Comparison of ENCODE assay signal across 25 cellular contexts in the genomic region with DNA sequence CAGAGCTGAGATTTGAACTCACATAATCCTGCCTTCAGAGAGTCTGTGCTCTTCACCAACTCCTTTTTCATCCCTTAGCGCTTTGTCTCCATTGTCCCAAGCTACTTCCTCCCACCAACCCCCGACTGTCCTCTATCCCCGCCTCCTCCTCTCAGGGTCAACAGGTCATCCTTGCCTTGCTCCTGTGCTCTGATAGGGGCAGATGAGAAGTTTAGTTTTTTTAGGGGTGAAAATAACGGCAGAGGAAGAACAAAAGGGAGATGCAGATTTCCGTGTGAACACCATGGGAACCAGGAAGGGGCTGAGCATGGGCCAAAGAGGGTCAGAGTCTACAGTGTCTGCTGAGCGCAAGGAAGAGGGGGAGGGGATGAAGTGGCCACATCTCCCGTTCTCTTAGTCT. TPM values are rescaled to one million over a fixed set of nuclear protein-coding genes. Genes with fewer than 3 reads are reported as not detected.
A peak's percentile ranks its signal among the peaks of the same experiment; 100 is the strongest.
DNase-seq lines count a peak whose midpoint lies in the region; ATAC-seq and TF ChIP-seq lines count a peak whose summit lies in the region.
"Had no signal": no experiment of that assay in that cellular context is flagged by ENCODE, and none has a peak within 500 bp of the region (broad histone marks: within the 10 kb centered on the region; RNA-seq: fewer than 3 reads in every experiment).

No MANE protein-coding gene starts in this region.

- H2BK20ac ChIP-seq in H9 (ENCODE audit: low read depth, low read length, poor library complexity, severe bottlenecking): no peak overlapping the region

- H2BK120ac ChIP-seq in H9 (ENCODE audit: low read depth, low read length, poor library complexity, severe bottlenecking) (no peak overlapping the region), mesendoderm (ENCODE audit: low read depth, low read length) (no peak overlapping the region)

- WGBS in H9 (ENCODE audit: extremely low coverage, insufficient read length, low lambda C conversion rate): no CpG with 5 or more reads among the region's 7 CpGs
- WGBS in ectodermal cell, 2 experiments: 16 to 23% methylated on average over 6 to 7 of the region's 7 CpGs
- WGBS in mesendoderm (ENCODE audit: extremely low coverage, insufficient coverage, low lambda C conversion rate): no CpG with 5 or more reads among the region's 7 CpGs
- 43 to 67% methylated on average over 2 to 7 of the region's 7 CpGs for WGBS in endodermal cell (ENCODE audit: insufficient coverage in 1 of 2, insufficient read length in 1 of 2), 2 experiments

- H3K4me2 ChIP-seq in H9 (ENCODE audit: insufficient read depth, insufficient read length, low read length) (no peak overlapping the region), mesendoderm (ENCODE audit: low read length) (no peak overlapping the region)
- H3K4me2 ChIP-seq: A549, PC-9 had no signal

- H3K14ac ChIP-seq in H9 (ENCODE audit: insufficient read depth, low read length): no peak overlapping the region

- H2BK15ac ChIP-seq in H9 (ENCODE audit: low read depth, low read length) (no peak overlapping the region), mesendoderm (replicated peaks; ENCODE audit: low read depth) (no peak overlapping the region)

- H3K27ac Mint-ChIP-seq in H9 (no peak overlapping the region; a peak in 2 of 7 replicates), endodermal cell (no peak overlapping the region)
- H3K27ac Mint-ChIP-seq: CD4-positive, alpha-beta memory T cell had no signal

- H3K4me3 Mint-ChIP-seq in H9 (no peak overlapping the region), endodermal cell (no peak overlapping the region)
- H3K4me3 Mint-ChIP-seq: CD4-positive, alpha-beta memory T cell had no signal

- H3K23ac ChIP-seq in H9 (ENCODE audit: insufficient read length, low read depth, low read length) (no peak overlapping the region), mesendoderm (ENCODE audit: low read length) (no peak overlapping the region)

- TF ChIP-seq CTCF in H9 (conservative IDR thresholded peaks at IDR 0.05): no peak
- TF ChIP-seq CTCF in gastrocnemius medialis (IDR thresholded peaks at IDR 0.05 in 4 of 5, conservative IDR thresholded peaks at IDR 0.05 in 1 of 5): no peak
- TF ChIP-seq CTCF in endodermal cell (conservative IDR thresholded peaks at IDR 0.05): no peak

- peaks cover 33 to 48% of the 10 kb centered on the region in 2 experiments for H3K4me1 Mint-ChIP-seq in H9
- peaks cover 22% of the 10 kb centered on the region for H3K4me1 Mint-ChIP-seq in endodermal cell
- H3K4me1 Mint-ChIP-seq: CD4-positive, alpha-beta memory T cell had no signal

- H3K4me1 ChIP-seq in H9 (ENCODE audit: insufficient read depth, low read length) (peaks cover 3% of the 10 kb centered on the region; the same call in 1 of the 2 replicates), ectodermal cell (ENCODE audit: control insufficient read depth, insufficient read depth, low read length) (peaks cover 25% of the 10 kb centered on the region), mesendoderm (ENCODE audit: control insufficient read depth, low read depth, low read length) (no peaks in the 10 kb centered on the region), gastrocnemius medialis (peaks cover 41 to 42% of the 10 kb centered on the region in 2 donors), endodermal cell (ENCODE audit: control insufficient read depth, insufficient read depth, low read length) (peaks cover 7% of the 10 kb centered on the region)
- H3K4me1 ChIP-seq: A549, SJSA1 had no signal

- intact Hi-C loops in gastrocnemius medialis (cut with DNase I; ENCODE audit: low total_unique reads): no loop called here

- H3K9me3 ChIP-seq in H9 (ENCODE audit: control insufficient read depth, low read depth, low read length) (no peaks in the 10 kb centered on the region), ectodermal cell (ENCODE audit: control insufficient read depth, low read length) (no peaks in the 10 kb centered on the region), gastrocnemius medialis (no peaks in the 10 kb centered on the region), endodermal cell (ENCODE audit: control insufficient read depth, low read length) (no peaks in the 10 kb centered on the region)
- H3K9me3 ChIP-seq: A549, MG63, SJSA1 had no signal

- H3K27me3 ChIP-seq in H9 (ENCODE audit: insufficient read depth, low read length) (no peaks in the 10 kb centered on the region), ectodermal cell (ENCODE audit: control insufficient read depth, insufficient read depth, low read length, poor library complexity, severe bottlenecking) (no peaks in the 10 kb centered on the region), mesendoderm (ENCODE audit: insufficient read depth, low read length, poor library complexity) (no peaks in the 10 kb centered on the region), gastrocnemius medialis (no peaks in the 10 kb centered on the region), endodermal cell (ENCODE audit: control insufficient read depth, insufficient read depth, low read length, poor library complexity, severe bottlenecking) (no peaks in the 10 kb centered on the region)
- H3K27me3 ChIP-seq: MG63, SJSA1 had no signal

- no peak overlapping the region for H3K4me3 ChIP-seq in ectodermal cell (ENCODE audit: insufficient read depth, low read depth, low read length)
- H3K4me3 ChIP-seq in mesendoderm (ENCODE audit: low read length): no peak overlapping the region
- no peak overlapping the region for H3K4me3 ChIP-seq in gastrocnemius medialis
- no peak overlapping the region for H3K4me3 ChIP-seq in endodermal cell (ENCODE audit: low read length)
- H3K4me3 ChIP-seq: A549, MG63, PC-9, SJSA1 had no signal

- H4K91ac ChIP-seq in H9 (ENCODE audit: insufficient read length, low read depth, low read length): no peak overlapping the region

- no peak overlapping the region for H3T11ph ChIP-seq in H9 (ENCODE audit: low read length)

- no peak for ATAC-seq in gastrocnemius medialis
- ATAC-seq: A549 had no signal

- peak overlapping the region; percentile 54 for H2AFZ ChIP-seq in H9 (ENCODE audit: low read length)
- H2AFZ ChIP-seq: PC-9 had no signal

- in situ Hi-C loops in gastrocnemius medialis (cut with MboI; ENCODE audit: low sequenced_read_pairs in 4 of 4) (no loop called here), ACHN (cut with HindIII; ENCODE audit: low pct_ligation_motif_present, low pct_unique_long_range_greater_than_20kb, low sequenced_read_pairs) (no loop called here)

- no peaks in the 10 kb centered on the region; a peak in 1 of 5 replicates for H3K9me3 Mint-ChIP-seq in H9
- no peaks in the 10 kb centered on the region for H3K9me3 Mint-ChIP-seq in endodermal cell
- H3K9me3 Mint-ChIP-seq: CD4-positive, alpha-beta memory T cell had no signal

- DNase-seq in H9 (peak; percentile 35), mesendoderm (peak; percentile 47), gastrocnemius medialis (no peak), NCI-H524 treated with DMSO at 0.1 percent for 48 hours (lab: John Stamatoyannopoulos, UW) (no peak), endodermal cell (no peak), ACHN (no peak)
- DNase-seq: C1 segment of cervical spinal cord; CD4-positive, alpha-beta memory T cell; DMS 273 treated with DMSO at 0.1 percent for 48 hours; DMS79; EL; GF-D8; KG1; MG63; NCI-H1105 treated with DMSO at 0.1 percent for 48 hours; NCI-H2029; NCI-H446 treated with DMSO at 0.1 percent for 48 hours; NCI-H526 treated with DMSO at 0.1 percent for 48 hours; PC-9; Right ventricle myocardium superior; RPMI8226 had no signal

- H4K5ac ChIP-seq in H9 (ENCODE audit: insufficient read length, low read depth, low read length): no peak overlapping the region
- H4K5ac ChIP-seq in mesendoderm (ENCODE audit: low read length): no peak overlapping the region

- TF ChIP-seq POLR2A in gastrocnemius medialis (IDR thresholded peaks at IDR 0.05): no peak

- no peaks in the 10 kb centered on the region for H3K79me2 ChIP-seq in H9 (ENCODE audit: insufficient read depth, low read length)
- no peaks in the 10 kb centered on the region for H3K79me2 ChIP-seq in mesendoderm (ENCODE audit: control insufficient read depth, insufficient read depth, low read length)

- no peak overlapping the region for H4K8ac ChIP-seq in H9 (replicated peaks; ENCODE audit: insufficient read length, low read depth, low read length)
- H4K8ac ChIP-seq in mesendoderm (ENCODE audit: low read depth, low read length): no peak overlapping the region

- no peak overlapping the region for H3K18ac ChIP-seq in H9 (ENCODE audit: insufficient read length, low read depth, low read length)
- H3K18ac ChIP-seq in mesendoderm (ENCODE audit: low read length): no peak overlapping the region

- no peaks in the 10 kb centered on the region for H3K23me2 ChIP-seq in H9 (ENCODE audit: insufficient read length, low read depth, low read length, poor library complexity, severe bottlenecking)

- H3K79me1 ChIP-seq in H9 (ENCODE audit: insufficient read depth, low read depth, low read length, poor library complexity, severe bottlenecking) (no peaks in the 10 kb centered on the region), mesendoderm (ENCODE audit: low read length) (no peaks in the 10 kb centered on the region)

- H3K27me3 Mint-ChIP-seq in H9 (ENCODE audit: low read depth): no peaks in the 10 kb centered on the region
- H3K27me3 Mint-ChIP-seq in endodermal cell (ENCODE audit: insufficient read depth): no peaks in the 10 kb centered on the region

- H2AK5ac ChIP-seq in H9 (ENCODE audit: insufficient read length, low read length) (no peak overlapping the region), mesendoderm (ENCODE audit: low read length) (no peak overlapping the region)

- no peaks in the 10 kb centered on the region for H4K20me1 ChIP-seq in H9 (ENCODE audit: control insufficient read depth, insufficient read depth, insufficient read length)

- H2BK5ac ChIP-seq in H9 (ENCODE audit: insufficient read length, low read length) (no peak overlapping the region), mesendoderm (ENCODE audit: low read length) (no peak overlapping the region)

- H3K4ac ChIP-seq in H9 (ENCODE audit: low read depth, low read length) (no peak overlapping the region), mesendoderm (ENCODE audit: low read depth, low read length) (no peak overlapping the region)

- no peak overlapping the region for H3K9ac ChIP-seq in H9 (ENCODE audit: extremely low read depth, insufficient read length, low read length)
- H3K9ac ChIP-seq in mesendoderm (ENCODE audit: low read length): no peak overlapping the region
- H3K9ac ChIP-seq in endodermal cell (ENCODE audit: extremely low read depth, low read length, poor library complexity, severe bottlenecking): no peak overlapping the region

- H3K27ac ChIP-seq in H9 (ENCODE audit: insufficient read length, low read depth, low read length) (no peak overlapping the region), ectodermal cell (ENCODE audit: insufficient read depth, low read depth, low read length, poor library complexity, severe bottlenecking) (peak overlapping the region; percentile 50), mesendoderm (ENCODE audit: low read depth, low read length) (no peak overlapping the region), gastrocnemius medialis (peak overlapping the region; percentile 87 to 100 (median 88)), endodermal cell (ENCODE audit: low read depth, low read length) (no peak overlapping the region)
- H3K27ac ChIP-seq: A549, PC-9, SJSA1 had no signal

- H3K56ac ChIP-seq in H9 (ENCODE audit: insufficient read length, low read depth, low read length) (no peak overlapping the region), mesendoderm (ENCODE audit: low read length) (no peak overlapping the region)

- H2BK12ac ChIP-seq in H9 (ENCODE audit: insufficient read length, low read depth, low read length): no peak overlapping the region

- H3K36me3 ChIP-seq in ectodermal cell (ENCODE audit: control insufficient read depth, insufficient read depth, low read length) (no peaks in the 10 kb centered on the region), mesendoderm (ENCODE audit: control insufficient read depth, insufficient read depth, low read length) (no peaks in the 10 kb centered on the region), gastrocnemius medialis (no peaks in the 10 kb centered on the region), endodermal cell (ENCODE audit: control insufficient read depth, insufficient read depth, low read length) (no peaks in the 10 kb centered on the region)
- H3K36me3 ChIP-seq: MG63, SJSA1 had no signal

- H3K36me3 Mint-ChIP-seq in H9 (ENCODE audit: insufficient read depth in 1 of 3, low read depth in 3 of 3): no peaks in the 10 kb centered on the region
- no peaks in the 10 kb centered on the region for H3K36me3 Mint-ChIP-seq in endodermal cell (ENCODE audit: low read depth)
- H3K36me3 Mint-ChIP-seq: CD4-positive, alpha-beta memory T cell had no signal

RNA-seq across cellular contexts. Expression of gene GLUL, which starts 31.9 kb away (rescaled TPM):
- total RNA-seq in H9 (2021): 311 and 332 TPM in 2 replicates
- 345 TPM for polyA plus RNA-seq in ectodermal cell (2013, experiment 1 of 4)
- 299 TPM for polyA plus RNA-seq in ectodermal cell (2013, experiment 2 of 4)
- polyA plus RNA-seq in ectodermal cell (2013, experiment 3 of 4): 270 TPM
- 332 TPM for polyA plus RNA-seq in ectodermal cell (2013, experiment 4 of 4)
- polyA plus RNA-seq in mesendoderm (2013, experiment 1 of 2): 199 TPM
- 197 TPM for polyA plus RNA-seq in mesendoderm (2013, experiment 2 of 2)
- over 10,000 TPM in 2 of 4 donors, 1,000 to 10,000 TPM in 2; 4,746 to 22,010 (median 11,052) TPM for total RNA-seq in gastrocnemius medialis
- total RNA-seq in endodermal cell: 100 to 1,000 TPM; 529 to 553 TPM
- 291 TPM for polyA plus RNA-seq in endodermal cell (2013, experiment 1 of 2)
- 248 TPM for polyA plus RNA-seq in endodermal cell (2013, experiment 2 of 2)

RNA-seq across cellular contexts. Expression of gene TEDDM1, which starts 40.8 kb away (rescaled TPM):
- total RNA-seq in H9 (2021) (not detected in 2 replicates), gastrocnemius medialis (not detected), endodermal cell (not detected)
- polyA plus RNA-seq in ectodermal cell (2013, experiment 1 of 4): not detected
- polyA plus RNA-seq in ectodermal cell (2013, experiment 2 of 4): not detected
- polyA plus RNA-seq in ectodermal cell (2013, experiment 3 of 4): not detected
- polyA plus RNA-seq in ectodermal cell (2013, experiment 4 of 4): not detected
- not detected for polyA plus RNA-seq in mesendoderm (2013, experiment 1 of 2)
- not detected for polyA plus RNA-seq in mesendoderm (2013, experiment 2 of 2)
- not detected for polyA plus RNA-seq in endodermal cell (2013, experiment 1 of 2)
- not detected for polyA plus RNA-seq in endodermal cell (2013, experiment 2 of 2)
- total RNA-seq: CD4-positive, alpha-beta memory T cell; H4; PC-9; Right ventricle myocardium superior; SJSA1 had no signal
- polyA plus RNA-seq: A549; CD4-positive, alpha-beta memory T cell had no signal

Comparison
In these comparisons a context has a peak if more than half of its experiments do, and no peak if none do; other contexts are left out.
1. DNase-seq: peak in H9 (single experiment) and mesendoderm (single experiment); none in gastrocnemius medialis (0 of 2), NCI-H524 treated with DMSO at 0.1 percent for 48 hours (single experiment), endodermal cell (single experiment) and ACHN (single experiment).
2. H3K27ac ChIP-seq: peak in ectodermal cell (single experiment) and gastrocnemius medialis (4 of 4); none in H9 (single experiment), mesendoderm (single experiment) and endodermal cell (single experiment).
3. RNA of gene GLUL, which starts 31.9 kb away (total RNA-seq): 4,746 to 22,010 TPM in gastrocnemius medialis; 529 to 553 TPM in endodermal cell and 311 to 332 TPM in H9; every median in the first group is over 4 times any median in the second.